24 cellular contexts compared by ENCODE assay signal in genomic region chr1:31886866-31887265, GRCh38. TPM values are rescaled to one million over a fixed set of nuclear protein-coding genes. Genes with fewer than 3 reads are reported as not detected.
DNase-seq lines count a peak whose midpoint lies in the region; ATAC-seq and TF ChIP-seq lines count a peak whose summit lies in the region.
"Had no signal": no experiment of that assay in that cellular context is flagged by ENCODE, and none has a peak within 500 bp of the region (broad histone marks: within the 10 kb centered on the region; RNA-seq: fewer than 3 reads in every experiment).

No MANE protein-coding gene starts in this region.

- DNase-seq in activated naive CD4-positive, alpha-beta T cell treated with anti-CD3 and anti-CD28 coated beads, Interleukin-2, amount 50 U/mL, for 72 hours (ENCODE audit: low spot score in 2 of 2): no peak
- DNase-seq in activated naive CD4-positive, alpha-beta T cell treated with anti-CD3 and anti-CD28 coated beads, Interleukin-2, amount 50 U/mL, for 16 hours: no peak
- peak; percentile 69 for DNase-seq in OCI-M1 (lab: John Stamatoyannopoulos, UW)
- peak; percentile 41 for DNase-seq in fibroblast of the aortic adventitia (ENCODE audit: low read depth)
- DNase-seq in ureter (ENCODE audit: low spot score): peak; percentile 14
- no peak for DNase-seq in NCI-H774 (lab: John Stamatoyannopoulos, UW)
- no peak for DNase-seq in HEK293T (ENCODE audit: extremely low spot score)
- DNase-seq: activated naive CD8-positive, alpha-beta T cell treated with anti-CD3 and anti-CD28 coated beads, Interleukin-2, amount 10 ng/mL, durations not matched to agents 7 days and 5 days; central memory CD4-positive, alpha-beta T cell; DMS79; dorsolateral prefrontal cortex; GOT3; lower lobe of right lung; NCI-H1436; NCI-H524; NK-92 treated with Interleukin-12 subunit alpha and Interleukin-12 subunit beta, amount 100 ng/mL, for 24 hours; posterior cingulate gyrus; transverse colon had no signal

- ATAC-seq in activated naive CD4-positive, alpha-beta T cell treated with anti-CD3 and anti-CD28 coated beads, Interleukin-2, amount 50 U/mL, for 72 hours: no peak
- no peak for ATAC-seq in HG02763 (IDR thresholded peaks at IDR 0.05; ENCODE audit: unreplicated experiment)
- ATAC-seq: HepG2, WTC11 had no signal

- H3K27ac Mint-ChIP-seq in activated naive CD4-positive, alpha-beta T cell treated with anti-CD3 and anti-CD28 coated beads, Interleukin-2, amount 50 U/mL, for 72 hours: peak overlapping the region; percentile 11 to 53
- H3K27ac Mint-ChIP-seq: activated naive CD8-positive, alpha-beta T cell treated with anti-CD3 and anti-CD28 coated beads, Interleukin-2, amount 10 ng/mL, durations not matched to agents 7 days and 5 days; activated T-helper 2 cell treated with anti-CD3 and anti-CD28 coated beads, Interferon-gamma antibody, Interleukin-2, Interleukin-4, amounts not matched to agents 10 μg/mL and 5 μg/mL and 100 μg/mL, durations not matched to agents 14 hours and 24 hours and 36 hours; WTC11 had no signal

- H3K4me3 ChIP-seq in fibroblast of the aortic adventitia (ENCODE audit: low read depth, low read length): no peak overlapping the region
- H3K4me3 ChIP-seq: dorsolateral prefrontal cortex, lower lobe of right lung, right lobe of liver, transverse colon had no signal

- H3K9me3 Mint-ChIP-seq in activated naive CD4-positive, alpha-beta T cell treated with anti-CD3 and anti-CD28 coated beads, Interleukin-2, amount 50 U/mL, for 72 hours: peaks cover 4 to 8% of the 10 kb centered on the region in 2 donors
- H3K9me3 Mint-ChIP-seq: activated naive CD8-positive, alpha-beta T cell treated with anti-CD3 and anti-CD28 coated beads, Interleukin-2, amount 10 ng/mL, durations not matched to agents 7 days and 5 days; activated T-helper 2 cell treated with anti-CD3 and anti-CD28 coated beads, Interferon-gamma antibody, Interleukin-2, Interleukin-4, amounts not matched to agents 10 μg/mL and 5 μg/mL and 100 μg/mL, durations not matched to agents 14 hours and 24 hours and 36 hours; neural crest cell; WTC11 had no signal

- POLR2A ChIA-PET in HEK293T (lab: Yijun Ruan, JAX): no interaction called here

- CTCF ChIA-PET in HEK293T (lab: Yijun Ruan, JAX): no interaction called here

- H3K36me3 Mint-ChIP-seq in activated naive CD4-positive, alpha-beta T cell treated with anti-CD3 and anti-CD28 coated beads, Interleukin-2, amount 50 U/mL, for 72 hours: peaks cover 5 to 11% of the 10 kb centered on the region in 2 donors
- H3K36me3 Mint-ChIP-seq: WTC11 had no signal

- TF ChIP-seq CTCF in fibroblast of the aortic adventitia (IDR thresholded peaks at IDR 0.05; ENCODE audit: insufficient read depth, low read length): no peak

TF ChIP-seq in HEK293T, 16 proteins besides CTCF, POLR2A, EP300 and RAD21:
- TF ChIP-seq NFRKB (IDR thresholded peaks at IDR 0.05) (no peak), ELF4 (IDR thresholded peaks at IDR 0.05) (no peak), FOXM1 (IDR thresholded peaks at IDR 0.05; ENCODE audit: borderline replicate concordance) (no peak), SP1 (IDR thresholded peaks at IDR 0.05) (no peak), ZNF384 (IDR thresholded peaks at IDR 0.05) (no peak), SUZ12 (IDR thresholded peaks at IDR 0.05) (no peak), TARDBP (IDR thresholded peaks at IDR 0.05) (no peak), FOXA1 (IDR thresholded peaks at IDR 0.05) (no peak), BHLHE40 (IDR thresholded peaks at IDR 0.05; ENCODE audit: borderline replicate concordance) (no peak), FOXK2 (IDR thresholded peaks at IDR 0.05) (no peak), CTBP1 (IDR thresholded peaks at IDR 0.05; ENCODE audit: borderline replicate concordance) (no peak), HDGF (IDR thresholded peaks at IDR 0.05; ENCODE audit: borderline replicate concordance) (no peak), LEF1 (IDR thresholded peaks at IDR 0.05; ENCODE audit: borderline replicate concordance) (no peak), L3MBTL2 (conservative IDR thresholded peaks at IDR 0.05) (no peak)

RNA-seq across cellular contexts. Expression of gene PTP4A2, which starts 51.3 kb away (rescaled TPM):
- total RNA-seq in activated naive CD4-positive, alpha-beta T cell treated with anti-CD3 and anti-CD28 coated beads, Interleukin-2, amount 50 U/mL, for 72 hours: 100 to 1,000 TPM; 216 to 408 TPM
- 428 and 692 TPM in 2 replicates for total RNA-seq in fibroblast of the aortic adventitia (ENCODE audit: low replicate concordance)
- total RNA-seq in ureter: 416 TPM

Comparison
In these comparisons a context has a peak if more than half of its experiments do, and no peak if none do; other contexts are left out.
1. DNase-seq: peak in OCI-M1 (single experiment), fibroblast of the aortic adventitia (single experiment) and ureter (single experiment); none in activated naive CD4-positive, alpha-beta T cell treated with anti-CD3 and anti-CD28 coated beads, Interleukin-2, amount 50 U/mL, for 72 hours (0 of 2), activated naive CD4-positive, alpha-beta T cell treated with anti-CD3 and anti-CD28 coated beads, Interleukin-2, amount 50 U/mL, for 16 hours (single experiment), NCI-H774 (single experiment) and HEK293T (single experiment).